In the genomic region with DNA sequence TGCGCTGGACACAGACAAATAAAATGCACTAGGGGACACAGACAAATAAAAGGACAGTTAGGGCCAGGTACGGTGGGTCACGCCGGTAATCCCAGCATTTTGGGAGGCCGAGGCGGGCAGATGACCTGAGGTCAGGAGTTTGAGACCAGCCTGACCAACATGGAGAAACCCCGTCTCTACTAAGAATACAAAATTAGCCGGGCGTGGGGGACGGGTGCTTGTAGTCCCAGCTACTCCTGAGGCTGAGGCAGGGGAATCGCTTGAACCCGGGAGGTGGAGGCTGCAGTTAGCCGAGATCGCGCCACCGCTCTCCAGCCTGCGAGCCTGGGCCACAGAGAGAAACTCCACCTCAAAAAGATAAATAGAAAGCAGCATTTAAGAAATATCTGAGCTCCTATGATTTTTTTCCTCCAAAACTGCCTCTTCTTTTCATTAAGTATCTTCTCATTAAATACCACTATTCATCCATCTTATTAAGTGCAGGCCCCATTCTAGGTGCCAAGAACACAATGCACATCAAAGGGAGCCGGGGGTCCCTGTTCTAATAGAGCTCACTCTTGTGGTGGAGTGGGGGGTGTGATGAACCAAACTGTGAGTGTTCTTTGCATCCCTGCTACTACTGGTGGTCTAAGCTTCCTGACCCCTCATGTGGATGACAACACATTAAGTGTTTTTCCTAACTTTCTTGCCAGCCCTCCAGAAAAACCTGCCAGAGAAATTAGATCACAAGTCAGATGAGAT, we compare ENCODE assay signal across 10 cellular contexts. TPM values are rescaled to one million over a fixed set of nuclear protein-coding genes. Genes with fewer than 3 reads are reported as not detected.
A peak's percentile ranks its signal among the peaks of the same experiment; 100 is the strongest.
DNase-seq lines count a peak whose midpoint lies in the region; ATAC-seq, FAIRE-seq and TF ChIP-seq lines count a peak whose summit lies in the region.
"Had no signal": no experiment of that assay in that cellular context is flagged by ENCODE, and none has a peak within 500 bp of the region (broad histone marks: within the 10 kb centered on the region; RNA-seq: fewer than 3 reads in every experiment).

No MANE protein-coding gene starts in this region.

- no peaks in the 10 kb centered on the region for H3K27me3 Mint-ChIP-seq in activated CD8-positive, alpha-beta memory T cell treated with anti-CD3 and anti-CD28 coated beads, Interleukin-2, amount 10 ng/mL, durations not matched to agents 7 days and 5 days
- no peaks in the 10 kb centered on the region for H3K27me3 Mint-ChIP-seq in activated B cell treated with CpG ODN at 0.5 μM for 24 hours

- H3K4me1 ChIP-seq in HepG2 (ENCODE audit: insufficient read depth, low read length) (peaks cover 46% of the 10 kb centered on the region), stomach smooth muscle (ENCODE audit: control insufficient read depth, insufficient read depth, low read length) (peaks cover 48% of the 10 kb centered on the region)

- ATAC-seq in activated CD8-positive, alpha-beta memory T cell treated with anti-CD3 and anti-CD28 coated beads, Interleukin-2, amount 10 ng/mL, durations not matched to agents 7 days and 5 days = no peak
- ATAC-seq in activated B cell treated with CpG ODN at 0.5 μM for 24 hours (ENCODE audit: low read depth) (no peak), HepG2 (no peak), GM19455 (IDR thresholded peaks at IDR 0.05; ENCODE audit: unreplicated experiment) (no peak), HG03378 (IDR thresholded peaks at IDR 0.05; ENCODE audit: unreplicated experiment) (no peak)

- H4K20me1 ChIP-seq in HepG2 (ENCODE audit: insufficient read depth, low read length) = no peaks in the 10 kb centered on the region

- BruUV-seq in HepG2 (replicated peaks; lab: Mats Ljungman, UMichigan) = no TSS peak

- H2AFZ ChIP-seq in HepG2 (ENCODE audit: low read length) = no peak overlapping the region

- H3K4me3 ChIP-seq in HepG2 (replicated peaks in 1 of 3; ENCODE audit: insufficient read depth in 1 of 3, low read depth in 2 of 3, low read length in 3 of 3) = no peak overlapping the region
- peak overlapping the region in 1 of 2 donors; percentile 29 for H3K4me3 ChIP-seq in stomach smooth muscle (ENCODE audit: low read length in 2 of 2)

- H3K9ac ChIP-seq in HepG2 (ENCODE audit: insufficient read depth, low read depth, low read length) (no peak overlapping the region), stomach smooth muscle (ENCODE audit: low read length in 2 of 2) (no peak overlapping the region)

- TF ChIP-seq CTCF in activated B cell treated with CpG ODN at 0.5 μM for 24 hours (IDR thresholded peaks at IDR 0.05) (peak; percentile 4), HepG2 (CRISPR knock-in tag; IDR thresholded peaks at IDR 0.05) (no peak)

- H3K27me3 ChIP-seq in HepG2 (ENCODE audit: control insufficient read depth in 1 of 2, insufficient read depth in 2 of 2, low read length in 2 of 2) (no peaks in the 10 kb centered on the region; a peak in 1 of 5 replicates), stomach smooth muscle (ENCODE audit: control insufficient read depth in 1 of 2, insufficient read depth in 2 of 2, low read length in 2 of 2) (no peaks in the 10 kb centered on the region)
- H3K27me3 ChIP-seq: brain microvascular endothelial cell, MG63 had no signal

- TF ChIP-seq RAD21 in HepG2 (CRISPR knock-in tag; IDR thresholded peaks at IDR 0.05) = no peak

- intact Hi-C loops in activated B cell treated with CpG ODN at 0.5 μM for 24 hours (cut with micrococcal nuclease) = loop anchor here (1.0 kb wide), 1 partner anchor 8 kb away; no protein-coding TSS in a partner anchor
- intact Hi-C loops in HepG2 (cut with micrococcal nuclease; ENCODE audit: unreplicated experiment) = no loop called here

- peak overlapping the region; percentile 14; the same call in 1 of the 2 replicates for H3K4me2 ChIP-seq in HepG2 (ENCODE audit: low read depth, low read length)

- DNase-seq in activated CD8-positive, alpha-beta memory T cell treated with anti-CD3 and anti-CD28 coated beads, Interleukin-2, amount 10 ng/mL, durations not matched to agents 7 days and 5 days = no peak
- no peak for DNase-seq in activated CD8-positive, alpha-beta memory T cell treated with anti-CD3 and anti-CD28 coated beads for 24 hours
- DNase-seq in activated B cell treated with CpG ODN at 0.5 μM for 24 hours (no peak), HepG2 (ENCODE audit: low spot score) (no peak), islet precursor cell (no peak)

- POLR2A ChIA-PET in activated B cell treated with CpG ODN at 0.5 μM for 24 hours (lab: Charles Lee) (interaction anchor here (0.6 to 15.3 kb wide), 20 partner anchors 13 to 497 kb away, joined by 3 to 546 read pairs (median 4); a partner anchor contains a TSS), HepG2 (lab: Yijun Ruan, JAX) (interaction anchor here (1.0 to 4.1 kb wide), 11 partner anchors 8 to 339 kb away, joined by 3 to 23 read pairs (median 3); a partner anchor contains a TSS)

- peak overlapping the region; percentile 89 for H3K27ac Mint-ChIP-seq in activated CD8-positive, alpha-beta memory T cell treated with anti-CD3 and anti-CD28 coated beads, Interleukin-2, amount 10 ng/mL, durations not matched to agents 7 days and 5 days
- peak overlapping the region; percentile 89 for H3K27ac Mint-ChIP-seq in activated B cell treated with CpG ODN at 0.5 μM for 24 hours

- peaks cover 32% of the 10 kb centered on the region for H3K36me3 Mint-ChIP-seq in activated CD8-positive, alpha-beta memory T cell treated with anti-CD3 and anti-CD28 coated beads, Interleukin-2, amount 10 ng/mL, durations not matched to agents 7 days and 5 days
- H3K36me3 Mint-ChIP-seq in activated B cell treated with CpG ODN at 0.5 μM for 24 hours (ENCODE audit: low read depth) = peaks cover 63% of the 10 kb centered on the region

- peaks cover 32% of the 10 kb centered on the region for H3K79me2 ChIP-seq in HepG2 (ENCODE audit: insufficient read depth, low read length)

- peak overlapping the region; percentile 86 for H3K4me3 Mint-ChIP-seq in activated CD8-positive, alpha-beta memory T cell treated with anti-CD3 and anti-CD28 coated beads, Interleukin-2, amount 10 ng/mL, durations not matched to agents 7 days and 5 days
- peak overlapping the region; percentile 87 for H3K4me3 Mint-ChIP-seq in activated B cell treated with CpG ODN at 0.5 μM for 24 hours

- H3K27ac ChIP-seq in HepG2 (ENCODE audit: extremely low read length, insufficient read depth, low read length) (no peak overlapping the region), stomach smooth muscle (ENCODE audit: low read length) (peak overlapping the region; percentile 31)

- 93% methylated on average over 17 of the region's 18 CpGs for WGBS in HepG2 (ENCODE audit: low lambda C conversion rate)

- H3K4me1 Mint-ChIP-seq in activated CD8-positive, alpha-beta memory T cell treated with anti-CD3 and anti-CD28 coated beads, Interleukin-2, amount 10 ng/mL, durations not matched to agents 7 days and 5 days = peaks cover 66% of the 10 kb centered on the region
- H3K4me1 Mint-ChIP-seq in activated B cell treated with CpG ODN at 0.5 μM for 24 hours = peaks cover 74% of the 10 kb centered on the region

- in situ Hi-C loops in HepG2 (cut with HindIII; ENCODE audit: extremely low pct_ligation_motif_present, low pct_unique_long_range_greater_than_20kb) = no loop called here

- CTCF ChIA-PET in activated CD8-positive, alpha-beta memory T cell treated with anti-CD3 and anti-CD28 coated beads, Interleukin-2, amount 10 ng/mL, durations not matched to agents 7 days and 5 days (lab: Charles Lee) = interaction anchor here (0.6 to 5.6 kb wide), 22 partner anchors 7 to 307 kb away, joined by 3 to 59 read pairs (median 5); a partner anchor contains a TSS
- CTCF ChIA-PET in activated B cell treated with CpG ODN at 0.5 μM for 24 hours (lab: Charles Lee) = interaction anchor here (1.1 to 3.8 kb wide), 5 partner anchors 12 to 270 kb away, joined by 3 to 28 read pairs (median 3); a partner anchor contains a TSS
- CTCF ChIA-PET in HepG2 (lab: Yijun Ruan, JAX; ENCODE audit: low intra/inter-chr PET ratio, low total read pairs) = interaction anchor here (1.4 to 1.5 kb wide), 2 partner anchors 62 to 104 kb away, joined by 5 to 11 read pairs; a partner anchor contains a TSS

- H3K36me3 ChIP-seq in HepG2 (replicated peaks in 1 of 2; ENCODE audit: control insufficient read depth in 1 of 2, insufficient read depth in 2 of 2, low read length in 2 of 2) (peaks cover 7 to 22% of the 10 kb centered on the region in 2 experiments; a peak in 4 of 5 replicates), stomach smooth muscle (ENCODE audit: control insufficient read depth in 2 of 2, insufficient read depth in 2 of 2, low read length in 2 of 2) (peaks cover 18 to 27% of the 10 kb centered on the region in 2 donors)

- FAIRE-seq in HepG2 (lab: Jason Lieb, UNC) = no peak

- TF ChIP-seq EP300 in HepG2 (IDR thresholded peaks at IDR 0.05; ENCODE audit: low read depth in 2 of 2, low read length in 2 of 2) = no peak
- no peak for TF ChIP-seq EP300 in HepG2 (CRISPR knock-in tag; IDR thresholded peaks at IDR 0.05; ENCODE audit: borderline replicate concordance)

- H3K9me3 ChIP-seq in HepG2 (ENCODE audit: low read length) (no peaks in the 10 kb centered on the region), stomach smooth muscle (ENCODE audit: control insufficient read depth in 2 of 2, low read length in 2 of 2) (no peaks in the 10 kb centered on the region)
- H3K9me3 ChIP-seq: MG63 had no signal

- peak in 1 of 2 experiments; percentile 12; a peak in 1 of 4 replicates for TF ChIP-seq POLR2A in HepG2 (IDR thresholded peaks at IDR 0.05; ENCODE audit: insufficient read depth in 1 of 2, low read depth in 2 of 2, low read length in 2 of 2)

- H3K9me3 Mint-ChIP-seq in activated CD8-positive, alpha-beta memory T cell treated with anti-CD3 and anti-CD28 coated beads, Interleukin-2, amount 10 ng/mL, durations not matched to agents 7 days and 5 days (ENCODE audit: low read depth) = no peaks in the 10 kb centered on the region
- H3K9me3 Mint-ChIP-seq in activated B cell treated with CpG ODN at 0.5 μM for 24 hours = no peaks in the 10 kb centered on the region

RNA-seq across cellular contexts. Expression of a gene that starts 0.8 kb away (rescaled TPM):
- 10 to 100 TPM; 10.5 to 13.5 TPM for total RNA-seq in activated CD8-positive, alpha-beta memory T cell treated with anti-CD3 and anti-CD28 coated beads, Interleukin-2, amount 10 ng/mL, durations not matched to agents 7 days and 5 days
- 11.3 and 13.4 TPM in 2 replicates for total RNA-seq in activated B cell treated with CpG ODN at 0.5 μM for 24 hours
- total RNA-seq in HepG2 (2016; rRNA removed; fragmentation: Illumina TruSeq; extraction: Trizol) = 5.7 and 6.5 TPM in 2 replicates
- 2.9 and 4.3 TPM in 2 replicates for total RNA-seq in HepG2 (2016; cell fraction: cytosol; rRNA removed; fragmentation: Illumina TruSeq; extraction: Trizol; ENCODE audit: low read depth)
- total RNA-seq in HepG2 (2016; cell fraction: insoluble cytoplasmic fraction; rRNA removed; fragmentation: Illumina TruSeq; extraction: Trizol) = 5.4 and 6.3 TPM in 2 replicates
- 3.5 and 4.3 TPM in 2 replicates for total RNA-seq in HepG2 (2016; cell fraction: membrane; rRNA removed; fragmentation: Illumina TruSeq; extraction: Trizol)
- 3.6 and 3.9 TPM in 2 replicates for total RNA-seq in HepG2 (2016; cell fraction: nucleus; rRNA removed; fragmentation: Illumina TruSeq; extraction: Trizol)
- 1.1 TPM in 2 replicates for polyA plus RNA-seq in HepG2 (2011; rRNA removed)
- polyA plus RNA-seq in HepG2 (2011; cell fraction: cytosol; rRNA removed) = 0.86 and 2.0 TPM in 2 replicates
- 1.7 and 2.2 TPM in 2 replicates for polyA plus RNA-seq in HepG2 (2011; cell fraction: nucleus; rRNA removed)
- polyA plus RNA-seq in HepG2 (2012) = 1.6 and 2.5 TPM in 2 replicates
- 3.0 and 3.1 TPM in 2 replicates for polyA plus RNA-seq in HepG2 (2016; cell fraction: cytosol; fragmentation: Illumina TruSeq; extraction: Trizol; ENCODE audit: low read depth)
- polyA plus RNA-seq in HepG2 (2016; cell fraction: insoluble cytoplasmic fraction; fragmentation: Illumina TruSeq; extraction: Trizol; ENCODE audit: low read depth) = 4.0 and 4.7 TPM in 2 replicates
- polyA plus RNA-seq in HepG2 (2016; cell fraction: membrane; fragmentation: Illumina TruSeq; extraction: Trizol; ENCODE audit: low read depth) = 2.8 and 2.9 TPM in 2 replicates
- 6.2 and 6.5 TPM in 2 replicates for polyA plus RNA-seq in HepG2 (2016; cell fraction: nucleus; fragmentation: Illumina TruSeq; extraction: Trizol; ENCODE audit: insufficient read depth, low read depth)
- polyA minus RNA-seq in HepG2 (2011; rRNA and poly(A)+ RNA removed; ENCODE audit: low replicate concordance) = 3.0 and 5.8 TPM in 2 replicates
- polyA minus RNA-seq in HepG2 (2011; cell fraction: cytosol; rRNA and poly(A)+ RNA removed) = 2.4 and 3.3 TPM in 2 replicates
- polyA minus RNA-seq in HepG2 (2011; cell fraction: nucleus; rRNA and poly(A)+ RNA removed) = 0.75 and 4.1 TPM in 2 replicates

RNA-seq across cellular contexts. Expression of a gene that starts 3.7 kb away (rescaled TPM):
- total RNA-seq in activated CD8-positive, alpha-beta memory T cell treated with anti-CD3 and anti-CD28 coated beads, Interleukin-2, amount 10 ng/mL, durations not matched to agents 7 days and 5 days = 100 to 1,000 TPM; 899 to 972 TPM
- total RNA-seq in activated B cell treated with CpG ODN at 0.5 μM for 24 hours = 1,416 and 1,501 TPM in 2 replicates
- 869 and 1,024 TPM in 2 replicates for total RNA-seq in HepG2 (2016; rRNA removed; fragmentation: Illumina TruSeq; extraction: Trizol)
- total RNA-seq in HepG2 (2016; cell fraction: cytosol; rRNA removed; fragmentation: Illumina TruSeq; extraction: Trizol; ENCODE audit: low read depth) = 647 and 670 TPM in 2 replicates
- total RNA-seq in HepG2 (2016; cell fraction: insoluble cytoplasmic fraction; rRNA removed; fragmentation: Illumina TruSeq; extraction: Trizol) = 906 and 1,117 TPM in 2 replicates
- 759 and 784 TPM in 2 replicates for total RNA-seq in HepG2 (2016; cell fraction: membrane; rRNA removed; fragmentation: Illumina TruSeq; extraction: Trizol)
- total RNA-seq in HepG2 (2016; cell fraction: nucleus; rRNA removed; fragmentation: Illumina TruSeq; extraction: Trizol) = 357 and 372 TPM in 2 replicates
- polyA plus RNA-seq in HepG2 (2011; rRNA removed) = 374 and 392 TPM in 2 replicates
- polyA plus RNA-seq in HepG2 (2011; cell fraction: cytosol; rRNA removed) = 479 and 733 TPM in 2 replicates
- 228 and 230 TPM in 2 replicates for polyA plus RNA-seq in HepG2 (2011; cell fraction: nucleus; rRNA removed)
- 713 and 760 TPM in 2 replicates for polyA plus RNA-seq in HepG2 (2012)
- polyA plus RNA-seq in HepG2 (2016; cell fraction: cytosol; fragmentation: Illumina TruSeq; extraction: Trizol; ENCODE audit: low read depth) = 645 and 677 TPM in 2 replicates
- polyA plus RNA-seq in HepG2 (2016; cell fraction: insoluble cytoplasmic fraction; fragmentation: Illumina TruSeq; extraction: Trizol; ENCODE audit: low read depth) = 876 and 937 TPM in 2 replicates
- 684 and 723 TPM in 2 replicates for polyA plus RNA-seq in HepG2 (2016; cell fraction: membrane; fragmentation: Illumina TruSeq; extraction: Trizol; ENCODE audit: low read depth)
- 488 and 523 TPM in 2 replicates for polyA plus RNA-seq in HepG2 (2016; cell fraction: nucleus; fragmentation: Illumina TruSeq; extraction: Trizol; ENCODE audit: insufficient read depth, low read depth)
- 284 and 286 TPM in 2 replicates for polyA minus RNA-seq in HepG2 (2011; rRNA and poly(A)+ RNA removed; ENCODE audit: low replicate concordance)
- polyA minus RNA-seq in HepG2 (2011; cell fraction: cytosol; rRNA and poly(A)+ RNA removed) = 148 and 154 TPM in 2 replicates
- polyA minus RNA-seq in HepG2 (2011; cell fraction: nucleus; rRNA and poly(A)+ RNA removed) = 68.0 and 81.7 TPM in 2 replicates

RNA-seq across cellular contexts. Expression of a gene that starts 3.9 kb away (rescaled TPM):
- 10 to 100 TPM; 42.0 to 61.7 TPM for total RNA-seq in activated CD8-positive, alpha-beta memory T cell treated with anti-CD3 and anti-CD28 coated beads, Interleukin-2, amount 10 ng/mL, durations not matched to agents 7 days and 5 days
- 60.0 and 62.4 TPM in 2 replicates for total RNA-seq in activated B cell treated with CpG ODN at 0.5 μM for 24 hours
- 53.3 and 63.2 TPM in 2 replicates for total RNA-seq in HepG2 (2016; rRNA removed; fragmentation: Illumina TruSeq; extraction: Trizol)
- 9.5 and 10.0 TPM in 2 replicates for total RNA-seq in HepG2 (2016; cell fraction: cytosol; rRNA removed; fragmentation: Illumina TruSeq; extraction: Trizol; ENCODE audit: low read depth)
- 54.6 and 65.9 TPM in 2 replicates for total RNA-seq in HepG2 (2016; cell fraction: insoluble cytoplasmic fraction; rRNA removed; fragmentation: Illumina TruSeq; extraction: Trizol)
- total RNA-seq in HepG2 (2016; cell fraction: membrane; rRNA removed; fragmentation: Illumina TruSeq; extraction: Trizol) = 26.1 and 26.5 TPM in 2 replicates
- 17.5 and 18.4 TPM in 2 replicates for total RNA-seq in HepG2 (2016; cell fraction: nucleus; rRNA removed; fragmentation: Illumina TruSeq; extraction: Trizol)
- 39.2 and 41.4 TPM in 2 replicates for polyA plus RNA-seq in HepG2 (2011; rRNA removed)
- polyA plus RNA-seq in HepG2 (2011; cell fraction: cytosol; rRNA removed) = 45.2 and 53.6 TPM in 2 replicates
- 10.1 and 14.8 TPM in 2 replicates for polyA plus RNA-seq in HepG2 (2011; cell fraction: nucleus; rRNA removed)
- polyA plus RNA-seq in HepG2 (2012) = 19.0 and 22.8 TPM in 2 replicates
- 7.7 TPM in 2 replicates for polyA plus RNA-seq in HepG2 (2016; cell fraction: cytosol; fragmentation: Illumina TruSeq; extraction: Trizol; ENCODE audit: low read depth)
- polyA plus RNA-seq in HepG2 (2016; cell fraction: insoluble cytoplasmic fraction; fragmentation: Illumina TruSeq; extraction: Trizol; ENCODE audit: low read depth) = 66.0 and 68.9 TPM in 2 replicates
- polyA plus RNA-seq in HepG2 (2016; cell fraction: membrane; fragmentation: Illumina TruSeq; extraction: Trizol; ENCODE audit: low read depth) = 17.1 and 17.2 TPM in 2 replicates
- polyA plus RNA-seq in HepG2 (2016; cell fraction: nucleus; fragmentation: Illumina TruSeq; extraction: Trizol; ENCODE audit: insufficient read depth, low read depth) = 27.1 and 27.9 TPM in 2 replicates
- 32.3 and 86.6 TPM in 2 replicates for polyA minus RNA-seq in HepG2 (2011; rRNA and poly(A)+ RNA removed; ENCODE audit: low replicate concordance)
- 14.0 and 16.4 TPM in 2 replicates for polyA minus RNA-seq in HepG2 (2011; cell fraction: cytosol; rRNA and poly(A)+ RNA removed)
- polyA minus RNA-seq in HepG2 (2011; cell fraction: nucleus; rRNA and poly(A)+ RNA removed) = 11.6 and 13.6 TPM in 2 replicates

RNA-seq across cellular contexts. Expression of a gene that starts 6.6 kb away (rescaled TPM):
- 10 to 100 TPM; 21.0 to 26.2 TPM for total RNA-seq in activated CD8-positive, alpha-beta memory T cell treated with anti-CD3 and anti-CD28 coated beads, Interleukin-2, amount 10 ng/mL, durations not matched to agents 7 days and 5 days
- 24.6 and 25.4 TPM in 2 replicates for total RNA-seq in activated B cell treated with CpG ODN at 0.5 μM for 24 hours
- total RNA-seq in HepG2 (2016; rRNA removed; fragmentation: Illumina TruSeq; extraction: Trizol) = 28.8 and 66.9 TPM in 2 replicates
- 49.5 and 66.5 TPM in 2 replicates for total RNA-seq in HepG2 (2016; cell fraction: cytosol; rRNA removed; fragmentation: Illumina TruSeq; extraction: Trizol; ENCODE audit: low read depth)
- total RNA-seq in HepG2 (2016; cell fraction: insoluble cytoplasmic fraction; rRNA removed; fragmentation: Illumina TruSeq; extraction: Trizol) = 29.7 and 70.5 TPM in 2 replicates
- 64.7 and 77.2 TPM in 2 replicates for total RNA-seq in HepG2 (2016; cell fraction: membrane; rRNA removed; fragmentation: Illumina TruSeq; extraction: Trizol)
- total RNA-seq in HepG2 (2016; cell fraction: nucleus; rRNA removed; fragmentation: Illumina TruSeq; extraction: Trizol) = 57.7 and 67.5 TPM in 2 replicates
- 56.0 and 75.6 TPM in 2 replicates for polyA plus RNA-seq in HepG2 (2011; rRNA removed)
- polyA plus RNA-seq in HepG2 (2011; cell fraction: cytosol; rRNA removed) = 60.6 and 76.1 TPM in 2 replicates
- 104 and 129 TPM in 2 replicates for polyA plus RNA-seq in HepG2 (2011; cell fraction: nucleus; rRNA removed)
- polyA plus RNA-seq in HepG2 (2012) = 25.8 and 43.4 TPM in 2 replicates
- 66.7 and 89.2 TPM in 2 replicates for polyA plus RNA-seq in HepG2 (2016; cell fraction: cytosol; fragmentation: Illumina TruSeq; extraction: Trizol; ENCODE audit: low read depth)
- 41.3 and 42.6 TPM in 2 replicates for polyA plus RNA-seq in HepG2 (2016; cell fraction: insoluble cytoplasmic fraction; fragmentation: Illumina TruSeq; extraction: Trizol; ENCODE audit: low read depth)
- 71.6 and 83.6 TPM in 2 replicates for polyA plus RNA-seq in HepG2 (2016; cell fraction: membrane; fragmentation: Illumina TruSeq; extraction: Trizol; ENCODE audit: low read depth)
- polyA plus RNA-seq in HepG2 (2016; cell fraction: nucleus; fragmentation: Illumina TruSeq; extraction: Trizol; ENCODE audit: insufficient read depth, low read depth) = 137 and 142 TPM in 2 replicates
- polyA minus RNA-seq in HepG2 (2011; rRNA and poly(A)+ RNA removed; ENCODE audit: low replicate concordance) = 18.1 and 162 TPM in 2 replicates
- 25.1 and 27.4 TPM in 2 replicates for polyA minus RNA-seq in HepG2 (2011; cell fraction: cytosol; rRNA and poly(A)+ RNA removed)
- polyA minus RNA-seq in HepG2 (2011; cell fraction: nucleus; rRNA and poly(A)+ RNA removed) = 28.7 and 33.4 TPM in 2 replicates

RNA-seq across cellular contexts. Expression of a gene that starts 16.1 kb away (rescaled TPM):
- 10 to 100 TPM; 34.4 to 35.1 TPM for total RNA-seq in activated CD8-positive, alpha-beta memory T cell treated with anti-CD3 and anti-CD28 coated beads, Interleukin-2, amount 10 ng/mL, durations not matched to agents 7 days and 5 days
- total RNA-seq in activated B cell treated with CpG ODN at 0.5 μM for 24 hours = 232 and 238 TPM in 2 replicates
- 7.4 and 10.3 TPM in 2 replicates for total RNA-seq in HepG2 (2016; rRNA removed; fragmentation: Illumina TruSeq; extraction: Trizol)
- 5.5 and 6.4 TPM in 2 replicates for total RNA-seq in HepG2 (2016; cell fraction: cytosol; rRNA removed; fragmentation: Illumina TruSeq; extraction: Trizol; ENCODE audit: low read depth)
- 7.6 and 9.3 TPM in 2 replicates for total RNA-seq in HepG2 (2016; cell fraction: insoluble cytoplasmic fraction; rRNA removed; fragmentation: Illumina TruSeq; extraction: Trizol)
- 5.6 and 6.7 TPM in 2 replicates for total RNA-seq in HepG2 (2016; cell fraction: membrane; rRNA removed; fragmentation: Illumina TruSeq; extraction: Trizol)
- 25.3 and 26.9 TPM in 2 replicates for total RNA-seq in HepG2 (2016; cell fraction: nucleus; rRNA removed; fragmentation: Illumina TruSeq; extraction: Trizol)
- polyA plus RNA-seq in HepG2 (2011; rRNA removed) = 22.5 and 25.8 TPM in 2 replicates
- polyA plus RNA-seq in HepG2 (2011; cell fraction: cytosol; rRNA removed) = 17.6 and 23.4 TPM in 2 replicates
- 115 and 119 TPM in 2 replicates for polyA plus RNA-seq in HepG2 (2011; cell fraction: nucleus; rRNA removed)
- polyA plus RNA-seq in HepG2 (2012) = 33.9 and 47.9 TPM in 2 replicates
- polyA plus RNA-seq in HepG2 (2016; cell fraction: cytosol; fragmentation: Illumina TruSeq; extraction: Trizol; ENCODE audit: low read depth) = 2.0 and 2.2 TPM in 2 replicates
- 7.4 and 12.4 TPM in 2 replicates for polyA plus RNA-seq in HepG2 (2016; cell fraction: insoluble cytoplasmic fraction; fragmentation: Illumina TruSeq; extraction: Trizol; ENCODE audit: low read depth)
- polyA plus RNA-seq in HepG2 (2016; cell fraction: membrane; fragmentation: Illumina TruSeq; extraction: Trizol; ENCODE audit: low read depth) = 3.4 and 4.9 TPM in 2 replicates
- polyA plus RNA-seq in HepG2 (2016; cell fraction: nucleus; fragmentation: Illumina TruSeq; extraction: Trizol; ENCODE audit: insufficient read depth, low read depth) = 64.5 and 69.0 TPM in 2 replicates
- 98.7 and 122 TPM in 2 replicates for polyA minus RNA-seq in HepG2 (2011; rRNA and poly(A)+ RNA removed; ENCODE audit: low replicate concordance)
- polyA minus RNA-seq in HepG2 (2011; cell fraction: cytosol; rRNA and poly(A)+ RNA removed) = 35.8 and 47.2 TPM in 2 replicates
- polyA minus RNA-seq in HepG2 (2011; cell fraction: nucleus; rRNA and poly(A)+ RNA removed) = 51.0 and 56.2 TPM in 2 replicates
